ENCODE assay signal across 8 cellular contexts in genomic region chr9:125974705-125975104, GRCh38.
"Had no signal": no experiment of that assay in that cellular context is flagged by ENCODE, and none has a peak within 500 bp of the region (broad histone marks: within the 10 kb centered on the region; RNA-seq: fewer than 3 reads in every experiment).

No MANE protein-coding gene starts in this region.

- H3K4me3 ChIP-seq: GM12878 had no signal

- FAIRE-seq: G401.6, GM12878, GM12891, GM12892, GM18507, GM19239 had no signal

- DNase-seq: GDM1, GF-D8 had no signal

- ATAC-seq: GM12878 had no signal
